ENCODE assay signal across 1 cellular context in genomic region chr22:45863981-45864751, GRCh38.
TF ChIP-seq lines count a peak whose summit lies in the region.

No MANE protein-coding gene starts in this region.

TF ChIP-seq in K562, 482 proteins besides CTCF, POLR2A, EP300 and RAD21 (continued from another document):
- no peak for TF ChIP-seq ZBTB11 (CRISPR knock-in tag; IDR thresholded peaks at IDR 0.05)
- TF ChIP-seq ZC3H11A (IDR thresholded peaks at IDR 0.05; ENCODE audit: low read depth, low read length), result no peak
- TF ChIP-seq NFATC3 (IDR thresholded peaks at IDR 0.05), result no peak
- TF ChIP-seq ZZZ3 (IDR thresholded peaks at IDR 0.05), result no peak
- no peak for TF ChIP-seq U2AF1 (optimal IDR thresholded peaks at IDR 0.05; ENCODE audit: low read depth, low read length)
- TF ChIP-seq PKNOX1 (IDR thresholded peaks at IDR 0.05), result peak; percentile 77
- TF ChIP-seq PBX2 (CRISPR knock-in tag; IDR thresholded peaks at IDR 0.05; ENCODE audit: low read depth), result no peak
- 0 out of 2 replicates have a peak, but pooled peaks have one; percentile 23 for TF ChIP-seq PBX2 (tag; conservative IDR thresholded peaks at IDR 0.05; ENCODE audit: low read depth)
- peak; percentile 55 for TF ChIP-seq SMC3 (conservative IDR thresholded peaks at IDR 0.05; ENCODE audit: insufficient read depth, low read depth, low read length)
- TF ChIP-seq TBP (optimal IDR thresholded peaks at IDR 0.05; ENCODE audit: low read depth, low read length), result no peak
- no peak for TF ChIP-seq ATF4 (CRISPR knock-in tag; IDR thresholded peaks at IDR 0.05)
- TF ChIP-seq USF2 (CRISPR knock-in tag; IDR thresholded peaks at IDR 0.05), result no peak
- TF ChIP-seq DIDO1 (tag; IDR thresholded peaks at IDR 0.05; ENCODE audit: low read depth), result no peak
- no peak for TF ChIP-seq ZNF785 (CRISPR knock-in tag; IDR thresholded peaks at IDR 0.05)
- TF ChIP-seq MEIS2 (IDR thresholded peaks at IDR 0.05; ENCODE audit: partially characterized antibody), result peak; percentile 48
- TF ChIP-seq SMAD3 (CRISPR knock-in tag; conservative IDR thresholded peaks at IDR 0.05), result no peak
- no peak for TF ChIP-seq CREB3L1 (IDR thresholded peaks at IDR 0.05; ENCODE audit: borderline replicate concordance, low read depth)
- no peak for TF ChIP-seq HMGN3 (IDR thresholded peaks at IDR 0.05; ENCODE audit: borderline replicate concordance, extremely low read depth, insufficient read length, low read depth, low read length)
- TF ChIP-seq ETV6 (IDR thresholded peaks at IDR 0.05; ENCODE audit: borderline replicate concordance in 1 of 2, low read depth in 2 of 2, low read length in 1 of 2), result no peak
- no peak for TF ChIP-seq ETV6 (CRISPR knock-in tag; IDR thresholded peaks at IDR 0.05; ENCODE audit: borderline replicate concordance)
- TF ChIP-seq RFX1 (IDR thresholded peaks at IDR 0.05), result 0 out of 2 replicates have a peak, but pooled peaks have one; percentile 20
- no peak for TF ChIP-seq ZNF146 (CRISPR knock-in tag; IDR thresholded peaks at IDR 0.05; ENCODE audit: unreplicated experiment)
- TF ChIP-seq CTBP1 (IDR thresholded peaks at IDR 0.05; ENCODE audit: borderline replicate concordance), result no peak
